In the genomic region with DNA sequence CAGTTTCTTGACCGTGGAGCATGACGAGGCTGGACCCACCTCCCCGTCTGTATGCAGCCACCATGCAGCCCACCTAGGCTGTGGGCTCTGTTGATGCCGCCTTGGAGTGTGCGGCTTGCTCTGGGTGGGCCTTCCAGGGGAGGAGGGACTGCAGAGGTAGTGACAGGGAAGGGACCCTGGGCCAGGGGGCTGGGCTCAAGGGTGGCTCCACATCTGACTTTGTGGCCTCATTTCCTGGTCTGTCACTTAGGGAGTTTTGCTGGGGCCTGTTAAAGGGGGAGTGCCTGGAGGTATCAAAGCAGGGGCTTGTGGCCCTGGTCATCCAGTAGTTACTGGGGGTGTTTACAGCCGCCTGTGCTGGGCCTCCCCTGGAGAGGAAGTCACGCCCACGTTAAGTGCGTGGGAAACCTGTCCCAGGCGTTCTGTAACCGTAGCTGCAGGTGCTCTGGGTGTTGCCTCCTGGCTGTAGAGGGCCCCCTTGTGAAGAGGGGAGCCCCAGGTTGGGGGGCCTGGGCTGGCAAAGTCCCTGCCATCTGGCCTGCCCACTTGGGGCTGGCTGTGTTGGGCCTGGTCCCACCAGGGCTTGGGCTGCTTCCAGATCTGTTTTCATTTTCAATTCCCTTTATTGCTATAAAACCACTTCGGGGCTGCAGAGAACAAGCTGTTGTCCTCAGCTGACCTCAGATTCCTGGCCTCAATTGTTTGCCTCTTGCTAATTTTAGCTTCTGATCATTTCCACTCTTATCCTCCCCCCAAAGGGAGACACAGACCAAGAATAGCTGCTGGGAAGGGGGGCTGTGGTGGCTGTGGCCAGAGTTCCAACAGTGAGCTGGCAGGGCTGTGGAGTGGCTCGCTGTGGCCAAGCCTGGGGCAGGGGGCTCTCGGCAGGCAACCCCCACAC, we compare ENCODE assay signal across 7 cellular contexts. TPM values are rescaled to one million over a fixed set of nuclear protein-coding genes. Genes with fewer than 3 reads are reported as not detected.
DNase-seq lines count a peak whose midpoint lies in the region; ATAC-seq and TF ChIP-seq lines count a peak whose summit lies in the region.

No MANE protein-coding gene starts in this region.

- TF ChIP-seq EP300 in upper lobe of left lung (IDR thresholded peaks at IDR 0.05): peak in 3 of 4 donors; percentile 69 to 96 (median 83)

- H3K9ac ChIP-seq in KMS-11: peak overlapping the region; percentile 72
- peak overlapping the region; percentile 73 to 75 for H3K9ac ChIP-seq in mucosa of rectum (ENCODE audit: low read depth in 1 of 2, low read length in 2 of 2)

- ATAC-seq in GM21619 (IDR thresholded peaks at IDR 0.05; ENCODE audit: unreplicated experiment) (peak; percentile 71), upper lobe of left lung (ENCODE audit: low FRiP score in 2 of 2) (peak; percentile 57 to 66)

- peak; percentile 51 for DNase-seq in T-helper 2 cell treated with Interferon-gamma antibody and Interleukin-4, amounts not matched to agents 5 μg/mL and 100 μg/mL, for 36 hours (ENCODE audit: low spot score)
- peak; percentile 42 for DNase-seq in effector CD8-positive, alpha-beta T cell (lab: John Stamatoyannopoulos, UW)
- peak in 1 of 2 donors; percentile 91 for DNase-seq in upper lobe of left lung

- TF ChIP-seq POLR2A in upper lobe of left lung (IDR thresholded peaks at IDR 0.05): peak in 1 of 4 donors; percentile 30

- H3K4me3 ChIP-seq in KMS-11 (IDR thresholded peaks at IDR 0.05; ENCODE audit: insufficient read depth, low read depth, low read length): no peak overlapping the region
- peak overlapping the region; percentile 39 to 55 for H3K4me3 ChIP-seq in mucosa of rectum (ENCODE audit: low read length in 2 of 2)
- H3K4me3 ChIP-seq in upper lobe of left lung: peak overlapping the region in 2 of 4 donors; percentile 5 to 17

- peaks cover 77% of the 10 kb centered on the region for H3K4me1 Mint-ChIP-seq in T-helper 2 cell treated with Interferon-gamma antibody and Interleukin-4, amounts not matched to agents 5 μg/mL and 100 μg/mL, for 36 hours (ENCODE audit: low read depth)

- H3K4me1 ChIP-seq in KMS-11 (ENCODE audit: low read depth, poor library complexity, severe bottlenecking): peaks cover 98% of the 10 kb centered on the region
- H3K4me1 ChIP-seq in mucosa of rectum (ENCODE audit: control insufficient read depth in 2 of 2, insufficient read depth in 2 of 2, low read length in 2 of 2): peaks cover 64 to 70% of the 10 kb centered on the region in 2 donors
- peaks cover 98 to 100% (median 99%) of the 10 kb centered on the region in 4 donors for H3K4me1 ChIP-seq in upper lobe of left lung

- peaks cover 97% of the 10 kb centered on the region for H3K79me2 ChIP-seq in KMS-11 (ENCODE audit: insufficient read depth, low read depth)

- TF ChIP-seq CTCF in GM12873 (IDR thresholded peaks at IDR 0.05; ENCODE audit: insufficient read depth, low read depth, low read length, missing control alignments) (peak; percentile 14), KMS-11 (conservative IDR thresholded peaks at IDR 0.05; ENCODE audit: low read depth, low read length) (no peak; the same call in 1 of the 2 replicates), upper lobe of left lung (IDR thresholded peaks at IDR 0.05) (peak in 1 of 6 experiments; percentile 8)

- H3K27me3 ChIP-seq in KMS-11 (ENCODE audit: insufficient read depth, low read depth): no peaks in the 10 kb centered on the region
- no peaks in the 10 kb centered on the region for H3K27me3 ChIP-seq in mucosa of rectum (ENCODE audit: control insufficient read depth in 2 of 2, insufficient read depth in 2 of 2, low read length in 2 of 2)
- no peaks in the 10 kb centered on the region for H3K27me3 ChIP-seq in upper lobe of left lung

- H3K36me3 ChIP-seq in KMS-11 (ENCODE audit: insufficient read depth) (peaks cover 6% of the 10 kb centered on the region; the same call in 1 of the 2 replicates), mucosa of rectum (ENCODE audit: control insufficient read depth in 2 of 2, insufficient read depth in 2 of 2, low read length in 2 of 2) (peaks cover 21 to 22% of the 10 kb centered on the region in 2 donors), upper lobe of left lung (peaks cover 0 to 19% (median 4%) of the 10 kb centered on the region in 4 donors)

- H3K4me2 ChIP-seq in KMS-11: peak overlapping the region; percentile 99

- H3K27ac Mint-ChIP-seq in T-helper 2 cell treated with Interferon-gamma antibody and Interleukin-4, amounts not matched to agents 5 μg/mL and 100 μg/mL, for 36 hours: peak overlapping the region; percentile 94

- H4K20me1 ChIP-seq in KMS-11 (ENCODE audit: insufficient read depth): no peaks in the 10 kb centered on the region

- 20 to 34% methylated on average over 5 to 12 of the region's 14 CpGs for WGBS in upper lobe of left lung, 2 donors

- H3K9me3 ChIP-seq in mucosa of rectum (ENCODE audit: control insufficient read depth in 2 of 2, low read length in 2 of 2) (no peaks in the 10 kb centered on the region), upper lobe of left lung (no peaks in the 10 kb centered on the region)

- H3K27me3 Mint-ChIP-seq in T-helper 2 cell treated with Interferon-gamma antibody and Interleukin-4, amounts not matched to agents 5 μg/mL and 100 μg/mL, for 36 hours (ENCODE audit: low read depth): no peaks in the 10 kb centered on the region

- no peak overlapping the region for H2AFZ ChIP-seq in KMS-11 (ENCODE audit: low read depth)

- peak overlapping the region; percentile 76 for H3K4me3 Mint-ChIP-seq in T-helper 2 cell treated with Interferon-gamma antibody and Interleukin-4, amounts not matched to agents 5 μg/mL and 100 μg/mL, for 36 hours

- H3K36me3 Mint-ChIP-seq in T-helper 2 cell treated with Interferon-gamma antibody and Interleukin-4, amounts not matched to agents 5 μg/mL and 100 μg/mL, for 36 hours (ENCODE audit: low read depth): peaks cover 57% of the 10 kb centered on the region

- peak overlapping the region; percentile 95 for H3K27ac ChIP-seq in KMS-11
- H3K27ac ChIP-seq in mucosa of rectum (ENCODE audit: low read depth in 2 of 2, low read length in 2 of 2): peak overlapping the region; percentile 90 to 93
- H3K27ac ChIP-seq in upper lobe of left lung: peak overlapping the region; percentile 88 to 99 (median 95)

- no peaks in the 10 kb centered on the region for H3K9me3 Mint-ChIP-seq in T-helper 2 cell treated with Interferon-gamma antibody and Interleukin-4, amounts not matched to agents 5 μg/mL and 100 μg/mL, for 36 hours

RNA-seq across cellular contexts. Expression of a gene that starts 26.5 kb away (rescaled TPM):
- total RNA-seq in upper lobe of left lung: 100 to 1,000 TPM; 103 to 231 (median 147) TPM
